Comparison of ENCODE assay signal across 1 cellular context in the genomic region with DNA sequence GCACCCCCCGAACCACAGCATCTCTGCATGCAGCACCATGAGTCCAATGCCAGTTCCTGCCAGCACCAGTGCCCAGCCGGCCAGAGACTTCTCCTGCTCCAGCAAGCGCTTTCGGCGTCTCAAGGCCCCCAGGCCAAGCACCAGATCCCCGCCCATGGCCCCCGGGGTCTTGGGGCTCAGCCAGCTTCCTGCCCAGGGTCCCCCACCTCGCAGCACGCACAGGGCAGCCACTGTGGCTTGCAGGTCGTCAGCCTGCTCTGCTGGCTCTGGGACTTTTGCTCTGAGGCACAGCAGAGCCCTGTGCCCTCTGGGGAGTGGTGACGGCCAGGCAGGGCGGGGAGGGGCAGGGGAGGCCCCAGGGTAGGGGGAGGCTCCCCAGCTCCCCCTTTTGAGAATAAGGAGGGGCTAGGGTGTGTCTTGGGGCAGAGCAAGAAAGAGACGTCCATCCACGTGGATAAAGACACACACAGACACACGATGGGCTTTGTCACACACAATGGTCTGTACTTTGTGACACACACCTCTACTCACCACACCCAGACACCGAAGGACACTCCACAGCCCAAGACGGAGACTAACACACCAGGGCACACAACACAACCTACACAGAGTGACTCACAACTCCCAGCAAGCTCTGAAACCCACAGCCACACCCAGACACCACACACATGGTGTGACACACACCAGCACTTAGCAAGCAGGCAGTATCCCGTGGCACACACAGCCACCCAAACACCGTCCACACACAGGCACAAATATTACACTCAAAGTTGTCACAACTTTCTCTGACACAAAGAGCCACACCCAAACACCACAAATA.
TF ChIP-seq lines count a peak whose summit lies in the region.

TSS of gene KCNN4 (minus strand) at position 268 of the 820 bp plus-strand sequence. CDS start at position 156, 112 bp downstream.

TF ChIP-seq in SK-N-SH treated with all-trans-retinoic acid at 6 μM for 48 hours, 23 proteins besides CTCF, POLR2A, EP300 and RAD21 (continued from another document):
- TF ChIP-seq, protein P1, sequence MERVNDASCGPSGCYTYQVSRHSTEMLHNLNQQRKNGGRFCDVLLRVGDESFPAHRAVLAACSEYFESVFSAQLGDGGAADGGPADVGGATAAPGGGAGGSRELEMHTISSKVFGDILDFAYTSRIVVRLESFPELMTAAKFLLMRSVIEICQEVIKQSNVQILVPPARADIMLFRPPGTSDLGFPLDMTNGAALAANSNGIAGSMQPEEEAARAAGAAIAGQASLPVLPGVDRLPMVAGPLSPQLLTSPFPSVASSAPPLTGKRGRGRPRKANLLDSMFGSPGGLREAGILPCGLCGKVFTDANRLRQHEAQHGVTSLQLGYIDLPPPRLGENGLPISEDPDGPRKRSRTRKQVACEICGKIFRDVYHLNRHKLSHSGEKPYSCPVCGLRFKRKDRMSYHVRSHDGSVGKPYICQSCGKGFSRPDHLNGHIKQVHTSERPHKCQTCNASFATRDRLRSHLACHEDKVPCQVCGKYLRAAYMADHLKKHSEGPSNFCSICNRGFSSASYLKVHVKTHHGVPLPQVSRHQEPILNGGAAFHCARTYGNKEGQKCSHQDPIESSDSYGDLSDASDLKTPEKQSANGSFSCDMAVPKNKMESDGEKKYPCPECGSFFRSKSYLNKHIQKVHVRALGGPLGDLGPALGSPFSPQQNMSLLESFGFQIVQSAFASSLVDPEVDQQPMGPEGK (CRISPR knock-in tag; IDR thresholded peaks at IDR 0.05; ENCODE audit: borderline replicate concordance): no peak
- TF ChIP-seq ISL1 (CRISPR knock-in tag; IDR thresholded peaks at IDR 0.05) (no peak), SNAI2 (CRISPR knock-in tag; IDR thresholded peaks at IDR 0.05) (no peak), GLIS3 (CRISPR knock-in tag; IDR thresholded peaks at IDR 0.05) (no peak), ESRRG (CRISPR knock-in tag; IDR thresholded peaks at IDR 0.05) (no peak), TCF4 (CRISPR knock-in tag; IDR thresholded peaks at IDR 0.05; ENCODE audit: borderline replicate concordance) (no peak), RARB (CRISPR knock-in tag; IDR thresholded peaks at IDR 0.05) (no peak), OSR1 (CRISPR knock-in tag; IDR thresholded peaks at IDR 0.05) (no peak), TSHZ2 (CRISPR knock-in tag; IDR thresholded peaks at IDR 0.05) (no peak), CREB5 (CRISPR knock-in tag; IDR thresholded peaks at IDR 0.05; ENCODE audit: low read depth) (no peak), PPARA (CRISPR knock-in tag; IDR thresholded peaks at IDR 0.05; ENCODE audit: borderline replicate concordance) (no peak), ZFP30 (CRISPR knock-in tag; IDR thresholded peaks at IDR 0.05) (no peak), ZNF8 (CRISPR knock-in tag; IDR thresholded peaks at IDR 0.05) (no peak), ZFP3 (CRISPR knock-in tag; IDR thresholded peaks at IDR 0.05) (no peak), BACH2 (CRISPR knock-in tag; IDR thresholded peaks at IDR 0.05; ENCODE audit: borderline replicate concordance) (no peak), POU6F1 (CRISPR knock-in tag; IDR thresholded peaks at IDR 0.05; ENCODE audit: borderline replicate concordance, low read depth) (no peak)
TF ChIP-seq in SK-N-SH treated with all-trans-retinoic acid at 6 μM for 48 hours: peak in this region for 0.
